ENCODE assay signal across 7 cellular contexts in the genomic region with DNA sequence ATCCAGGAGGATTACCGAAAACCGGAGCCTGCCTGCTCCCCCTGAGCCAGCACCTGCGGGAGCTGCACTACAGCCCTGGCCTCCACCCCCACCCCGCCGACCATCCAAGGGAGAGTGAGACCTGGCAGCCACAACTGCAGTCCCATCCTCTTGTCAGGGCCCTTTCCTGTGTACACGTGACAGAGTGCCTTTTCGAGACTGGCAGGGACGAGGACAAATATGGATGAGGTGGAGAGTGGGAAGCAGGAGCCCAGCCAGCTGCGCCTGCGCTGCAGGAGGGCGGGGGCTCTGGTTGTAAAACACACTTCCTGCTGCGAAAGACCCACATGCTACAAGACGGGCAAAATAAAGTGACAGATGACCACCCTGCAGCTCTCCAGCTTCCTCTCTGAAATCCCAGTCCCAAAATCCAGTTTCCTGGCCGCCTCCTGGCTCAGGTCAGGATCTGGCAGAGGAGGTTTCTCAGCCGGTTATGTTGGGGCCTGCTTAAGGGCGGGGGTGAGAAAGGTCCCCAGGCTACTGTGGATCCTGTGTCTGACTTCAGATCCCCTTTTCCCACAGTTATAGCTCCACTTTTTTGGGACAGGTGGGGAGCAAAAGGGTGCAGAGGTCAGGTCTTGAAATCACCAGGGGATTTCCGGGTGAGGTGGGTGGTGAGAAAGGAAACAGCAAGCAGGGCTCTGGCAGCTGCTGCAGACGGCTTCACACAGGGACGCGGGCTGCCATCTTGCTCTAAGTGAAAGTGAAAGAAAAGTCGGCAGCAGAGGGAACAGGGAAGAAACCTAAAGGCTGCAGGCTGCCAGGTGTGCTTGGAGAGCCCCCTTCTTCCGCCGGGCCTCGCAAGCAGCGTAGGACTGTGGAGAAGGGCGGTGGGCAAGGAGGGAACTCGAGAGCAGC. TPM values are rescaled to one million over a fixed set of nuclear protein-coding genes. Genes with fewer than 3 reads are reported as not detected.
DNase-seq lines count a peak whose midpoint lies in the region; ATAC-seq, FAIRE-seq and TF ChIP-seq lines count a peak whose summit lies in the region.

A gene with protein sequence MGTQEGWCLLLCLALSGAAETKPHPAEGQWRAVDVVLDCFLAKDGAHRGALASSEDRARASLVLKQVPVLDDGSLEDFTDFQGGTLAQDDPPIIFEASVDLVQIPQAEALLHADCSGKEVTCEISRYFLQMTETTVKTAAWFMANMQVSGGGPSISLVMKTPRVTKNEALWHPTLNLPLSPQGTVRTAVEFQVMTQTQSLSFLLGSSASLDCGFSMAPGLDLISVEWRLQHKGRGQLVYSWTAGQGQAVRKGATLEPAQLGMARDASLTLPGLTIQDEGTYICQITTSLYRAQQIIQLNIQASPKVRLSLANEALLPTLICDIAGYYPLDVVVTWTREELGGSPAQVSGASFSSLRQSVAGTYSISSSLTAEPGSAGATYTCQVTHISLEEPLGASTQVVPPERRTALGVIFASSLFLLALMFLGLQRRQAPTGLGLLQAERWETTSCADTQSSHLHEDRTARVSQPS (plus strand): TSS at position 695 of the 897 bp plus-strand sequence. CDS start 207 bp downstream, outside the sequence.

- DNase-seq in GM18507 (ENCODE audit: extremely low spot score, insufficient read length, low read depth) (peak; percentile 65), NCI-H2227 treated with DMSO at 0.1 percent for 48 hours (lab: John Stamatoyannopoulos, UW) (peak; percentile 69), chondrocyte (ENCODE audit: low spot score) (no peak), kidney glomerular epithelial cell (lab: John Stamatoyannopoulos, UW) (peak; percentile 78)
- DNase-seq in activated CD4-positive, alpha-beta T cell treated with anti-CD3 and anti-CD28 coated beads for 1 hour: peak; percentile 71
- DNase-seq in stimulated activated CD4-positive, alpha-beta T cell treated with anti-CD3 and anti-CD28 coated beads, Interleukin-15, amount 100 ng/mL, for 1 hour (ENCODE audit: low read depth in 1 of 2, low spot score in 1 of 2): peak; percentile 55 to 61

- TF ChIP-seq CTCF in chondrocyte (IDR thresholded peaks at IDR 0.05): no peak

- peaks cover 29% of the 10 kb centered on the region for H3K4me1 Mint-ChIP-seq in chondrocyte (ENCODE audit: low read depth)

- no peaks in the 10 kb centered on the region for H3K9me3 Mint-ChIP-seq in chondrocyte (ENCODE audit: low read depth)

- H3K36me3 Mint-ChIP-seq in chondrocyte (ENCODE audit: low read depth): peaks cover 6% of the 10 kb centered on the region

- FAIRE-seq in GM18507 (lab: Jason Lieb, UNC): peak; percentile 96

- H3K27ac Mint-ChIP-seq in chondrocyte (ENCODE audit: unreplicated experiment): peak within 1 kb of the TSS; percentile 94

- H3K27me3 Mint-ChIP-seq in chondrocyte (ENCODE audit: low read depth): no peaks in the 10 kb centered on the region

- H3K4me3 Mint-ChIP-seq in chondrocyte (ENCODE audit: unreplicated experiment): peak within 1 kb of the TSS; percentile 78

- ATAC-seq in HG03064 (IDR thresholded peaks at IDR 0.05; ENCODE audit: low read depth, unreplicated experiment): peak; percentile 55

RNA-seq across cellular contexts. Expression of the gene that starts here (rescaled TPM):
- total RNA-seq in chondrocyte: 4.6 to 12.3 TPM (median 5.2 TPM) in 3 replicates
